Comparison of ENCODE assay signal across 8 cellular contexts in genomic region chr22:37259540-37260029, GRCh38. TPM values are rescaled to one million over a fixed set of nuclear protein-coding genes. Genes with fewer than 3 reads are reported as not detected.
DNase-seq lines count a peak whose midpoint lies in the region; ATAC-seq and TF ChIP-seq lines count a peak whose summit lies in the region.

No MANE protein-coding gene starts in this region.

- peaks cover 20% of the 10 kb centered on the region for H3K4me1 Mint-ChIP-seq in progenitor cell of endocrine pancreas (ENCODE audit: low read depth)

- H3K36me3 ChIP-seq in heart right ventricle, result no peaks in the 10 kb centered on the region

- H3K27ac Mint-ChIP-seq in progenitor cell of endocrine pancreas, result no peak overlapping the region

- no peak overlapping the region for H3K4me3 Mint-ChIP-seq in progenitor cell of endocrine pancreas (ENCODE audit: low read depth)

- ATAC-seq in heart right ventricle, result peak in 4 of 8 donors; percentile 29 to 50 (median 43)
- ATAC-seq in Right ventricle myocardium superior (ENCODE audit: poor library complexity), result no peak
- ATAC-seq in GM21576 (IDR thresholded peaks at IDR 0.05; ENCODE audit: unreplicated experiment), result no peak
- ATAC-seq in GM19395 (IDR thresholded peaks at IDR 0.05; ENCODE audit: unreplicated experiment), result no peak

- peaks cover 33% of the 10 kb centered on the region for H3K27me3 Mint-ChIP-seq in progenitor cell of endocrine pancreas

- H3K4me3 ChIP-seq in heart right ventricle, result no peak overlapping the region
- no peak overlapping the region for H3K4me3 ChIP-seq in epithelial cell of proximal tubule (ENCODE audit: low read depth, low read length)

- peaks cover 6% of the 10 kb centered on the region for H3K9me3 Mint-ChIP-seq in progenitor cell of endocrine pancreas (ENCODE audit: low read depth)

- intact Hi-C loops in heart right ventricle (cut with DNase I) (loop anchor here in 3 of 10 donors (2.0 to 10.0 kb wide), 4 partner anchors 93 to 198 kb away; no protein-coding TSS in a partner anchor), Right ventricle myocardium superior (cut with DNase I) (no loop called here)

- H3K27me3 ChIP-seq in heart right ventricle, result peaks cover 0 to 87% (median 76%) of the 10 kb centered on the region in 7 donors

- TF ChIP-seq CTCF in heart right ventricle (IDR thresholded peaks at IDR 0.05), result peak in 6 of 9 donors; percentile 24 to 50 (median 43)
- TF ChIP-seq CTCF in epithelial cell of proximal tubule (conservative IDR thresholded peaks at IDR 0.05; ENCODE audit: low read depth, low read length), result peak; percentile 67
- peak; percentile 54 for TF ChIP-seq CTCF in progenitor cell of endocrine pancreas (IDR thresholded peaks at IDR 0.05; ENCODE audit: unreplicated experiment)

- peaks cover 0 to 24% (median 0%) of the 10 kb centered on the region in 9 donors for H3K4me1 ChIP-seq in heart right ventricle

- no peak overlapping the region for H3K27ac ChIP-seq in heart right ventricle

- H3K36me3 Mint-ChIP-seq in progenitor cell of endocrine pancreas (ENCODE audit: insufficient read depth), result peaks cover 1% of the 10 kb centered on the region

- no peak for DNase-seq in heart right ventricle
- no peak for DNase-seq in Right ventricle myocardium superior
- DNase-seq in NCI-H69 (lab: John Stamatoyannopoulos, UW), result peak; percentile 12
- no peak for DNase-seq in epithelial cell of proximal tubule (ENCODE audit: low read depth)
- DNase-seq in progenitor cell of endocrine pancreas (ENCODE audit: low spot score, unreplicated experiment), result no peak
- no peak for DNase-seq in NCI-H2196 (lab: John Stamatoyannopoulos, UW; ENCODE audit: unreplicated experiment)

- peaks cover 0 to 15% (median 10%) of the 10 kb centered on the region in 11 donors for H3K9me3 ChIP-seq in heart right ventricle

- WGBS in heart right ventricle, 2 donors, result 5 to 7% methylated on average over 23 of the region's 23 CpGs

RNA-seq across cellular contexts. Expression of gene RAC2, which starts 15.5 kb away (rescaled TPM):
- total RNA-seq in heart right ventricle (10 to 100 TPM in 1 of 10 donors, 1 to 10 TPM in 9; 1.1 to 37.1 (median 3.5) TPM), Right ventricle myocardium superior (4.1 TPM), epithelial cell of proximal tubule (51.9 and 58.2 TPM in 2 replicates), progenitor cell of endocrine pancreas (1.7 and 1.9 TPM in 2 replicates)
- polyA plus RNA-seq in heart right ventricle, result 1 to 10 TPM; 1.4 to 5.0 TPM

RNA-seq across cellular contexts. Expression of gene CYTH4, which starts 22.7 kb away (rescaled TPM):
- total RNA-seq in heart right ventricle (10 to 100 TPM in 1 of 10 donors, 1 to 10 TPM in 9; 1.8 to 29.3 (median 4.8) TPM), Right ventricle myocardium superior (7.0 TPM), epithelial cell of proximal tubule (0.07 TPM in 1 of 2 replicates, not detected in the other), progenitor cell of endocrine pancreas (not detected in 2 replicates)
- polyA plus RNA-seq in heart right ventricle, result 1 to 10 TPM; 2.1 to 4.0 TPM

RNA-seq across cellular contexts. Expression of gene SSTR3, which starts 47.3 kb away (rescaled TPM):
- total RNA-seq in heart right ventricle (not detected), Right ventricle myocardium superior (not detected), epithelial cell of proximal tubule (not detected in 2 replicates), progenitor cell of endocrine pancreas (1.3 and 1.9 TPM in 2 replicates)
- not detected for polyA plus RNA-seq in heart right ventricle
